Comparison of ENCODE assay signal across 9 cellular contexts in genomic region chr1:16676661-16677523, GRCh38. TPM values are rescaled to one million over a fixed set of nuclear protein-coding genes. Genes with fewer than 3 reads are reported as not detected.
DNase-seq lines count a peak whose midpoint lies in the region; ATAC-seq and TF ChIP-seq lines count a peak whose summit lies in the region.
"Not testable (repeated sequence)": the region's sequence is repeated elsewhere in the genome, so short reads cannot be mapped to it uniquely, and the experiment has no call there.
"Had no signal": no experiment of that assay in that cellular context is flagged by ENCODE, and none has a peak within 500 bp of the region (broad histone marks: within the 10 kb centered on the region; RNA-seq: fewer than 3 reads in every experiment).

No MANE protein-coding gene starts in this region.

- H3K9ac ChIP-seq in Loucy (ENCODE audit: low read depth, low read length, poor library complexity, severe bottlenecking); mammary epithelial cell (ENCODE audit: insufficient read depth, low read length): not testable (repeated sequence)

- H3K27ac ChIP-seq in mammary epithelial cell (ENCODE audit: insufficient read depth, low read depth, low read length): not testable (repeated sequence)

- H3K79me2 ChIP-seq in Loucy (ENCODE audit: insufficient read depth, low read length); mammary epithelial cell (ENCODE audit: insufficient read depth, low read length): not testable (repeated sequence)

- intact Hi-C loops in mammary epithelial cell (cut with micrococcal nuclease): not testable (repeated sequence)

- H3K4me1 ChIP-seq in Loucy (ENCODE audit: insufficient read depth, low read length, poor library complexity, severe bottlenecking); mammary epithelial cell (ENCODE audit: insufficient read depth, low read length): not testable (repeated sequence)

- POLR2A ChIA-PET in activated CD8-positive, alpha-beta T cell treated with anti-CD3 and anti-CD28 coated beads, Interleukin-2, amount 10 ng/mL, durations not matched to agents 7 days and 5 days (lab: Charles Lee): not testable (repeated sequence)

- H3K4me1 Mint-ChIP-seq in activated CD8-positive, alpha-beta T cell treated with anti-CD3 and anti-CD28 coated beads, Interleukin-2, amount 10 ng/mL, durations not matched to agents 7 days and 5 days (ENCODE audit: low read depth): peaks cover 20% of the 10 kb centered on the region
- H3K4me1 Mint-ChIP-seq in stimulated activated naive CD8-positive, alpha-beta T cell treated with anti-CD3 and anti-CD28 coated beads, Interleukin-15, Interleukin-2, amounts not matched to agents 100 ng/mL and 50 ng/mL, for 24 hours (ENCODE audit: low read depth): peaks cover 29% of the 10 kb centered on the region

- peak overlapping the region; percentile 49 for H3K4me2 ChIP-seq in Loucy (ENCODE audit: low read depth, low read length, poor library complexity, severe bottlenecking)
- not testable (repeated sequence) for H3K4me2 ChIP-seq in mammary epithelial cell (ENCODE audit: insufficient read depth, low read depth, low read length)

- not testable (repeated sequence) for H3F3A ChIP-seq in Loucy (ENCODE audit: low read depth)

- not testable (repeated sequence) for H4K20me1 ChIP-seq in Loucy (ENCODE audit: insufficient read depth, low read length, poor library complexity, severe bottlenecking); mammary epithelial cell (ENCODE audit: insufficient read depth, low read length)

- in situ Hi-C loops in mammary epithelial cell (cut with MboI; ENCODE audit: low sequenced_read_pairs in 2 of 2): not testable (repeated sequence)

- H2AFZ ChIP-seq in Loucy (ENCODE audit: low read length); mammary epithelial cell (ENCODE audit: low read depth, low read length): not testable (repeated sequence)

- DNase-seq in DMS53 (lab: John Stamatoyannopoulos, UW) (peak; percentile 40), SIG-M5 treated with dmso at 0.1 percent for 504 hours (lab: John Stamatoyannopoulos, UW; ENCODE audit: unreplicated experiment) (peak; percentile 61), mammary epithelial cell (peak; percentile 35), left kidney (ENCODE audit: low read depth, low spot score) (peak; percentile 45)
- DNase-seq in activated CD8-positive, alpha-beta T cell treated with anti-CD3 and anti-CD28 coated beads, Interleukin-2, amount 10 ng/mL, durations not matched to agents 7 days and 5 days: peak; percentile 46

- BruUV-seq in mammary epithelial cell (replicated peaks; lab: Mats Ljungman, UMichigan): not testable (repeated sequence)

- H3K4me3 Mint-ChIP-seq in activated CD8-positive, alpha-beta T cell treated with anti-CD3 and anti-CD28 coated beads, Interleukin-2, amount 10 ng/mL, durations not matched to agents 7 days and 5 days: not testable (repeated sequence)
- peak overlapping the region; percentile 39 for H3K4me3 Mint-ChIP-seq in stimulated activated naive CD8-positive, alpha-beta T cell treated with anti-CD3 and anti-CD28 coated beads, Interleukin-15, Interleukin-2, amounts not matched to agents 100 ng/mL and 50 ng/mL, for 24 hours

- not testable (repeated sequence) for H3K9me2 ChIP-seq in Loucy (replicated peaks; ENCODE audit: low read depth, low read length)

- H3K27me3 ChIP-seq in Loucy (ENCODE audit: insufficient read depth, low read length, poor library complexity, severe bottlenecking); mammary epithelial cell (ENCODE audit: insufficient read depth, low read length): not testable (repeated sequence)

- H3K9me3 Mint-ChIP-seq in activated CD8-positive, alpha-beta T cell treated with anti-CD3 and anti-CD28 coated beads, Interleukin-2, amount 10 ng/mL, durations not matched to agents 7 days and 5 days (ENCODE audit: insufficient read depth); stimulated activated naive CD8-positive, alpha-beta T cell treated with anti-CD3 and anti-CD28 coated beads, Interleukin-15, Interleukin-2, amounts not matched to agents 100 ng/mL and 50 ng/mL, for 24 hours: not testable (repeated sequence)

- H3K36me3 ChIP-seq in Loucy (ENCODE audit: insufficient read depth, low read length); mammary epithelial cell (ENCODE audit: insufficient read depth, low read length): not testable (repeated sequence)

- not testable (repeated sequence) for TF ChIP-seq CTCF in Loucy (conservative IDR thresholded peaks at IDR 0.05; ENCODE audit: low read length); mammary epithelial cell (conservative IDR thresholded peaks at IDR 0.05 in 1 of 2, IDR thresholded peaks at IDR 0.05 in 1 of 2; ENCODE audit: extremely low read depth in 1 of 2, insufficient read depth in 1 of 2, low read depth in 1 of 2, low read length in 2 of 2)

- CTCF ChIA-PET in activated CD8-positive, alpha-beta T cell treated with anti-CD3 and anti-CD28 coated beads, Interleukin-2, amount 10 ng/mL, durations not matched to agents 7 days and 5 days (lab: Charles Lee); mammary epithelial cell (lab: Charles Lee; ENCODE audit: low non-redundant PET): not testable (repeated sequence)

- 83% methylated on average over 21 of the region's 22 CpGs for WGBS in mammary epithelial cell (ENCODE audit: low coverage, missing lambda C conversion rate)

- peaks cover 27% of the 10 kb centered on the region for H3K27me3 Mint-ChIP-seq in activated CD8-positive, alpha-beta T cell treated with anti-CD3 and anti-CD28 coated beads, Interleukin-2, amount 10 ng/mL, durations not matched to agents 7 days and 5 days (ENCODE audit: low read depth)
- H3K27me3 Mint-ChIP-seq in stimulated activated naive CD8-positive, alpha-beta T cell treated with anti-CD3 and anti-CD28 coated beads, Interleukin-15, Interleukin-2, amounts not matched to agents 100 ng/mL and 50 ng/mL, for 24 hours: peaks cover 35% of the 10 kb centered on the region

- not testable (repeated sequence) for H3K4me3 ChIP-seq in Loucy (ENCODE audit: low read length, poor library complexity, severe bottlenecking); mammary epithelial cell (replicated peaks in 1 of 3; ENCODE audit: insufficient read depth in 1 of 3, low read depth in 2 of 3, low read length in 3 of 3)

- dilution Hi-C loops in mammary epithelial cell (cut with HindIII; ENCODE audit: low sequenced_read_pairs): not testable (repeated sequence)

- H3K27ac Mint-ChIP-seq in activated CD8-positive, alpha-beta T cell treated with anti-CD3 and anti-CD28 coated beads, Interleukin-2, amount 10 ng/mL, durations not matched to agents 7 days and 5 days: not testable (repeated sequence)
- H3K27ac Mint-ChIP-seq in stimulated activated naive CD8-positive, alpha-beta T cell treated with anti-CD3 and anti-CD28 coated beads, Interleukin-15, Interleukin-2, amounts not matched to agents 100 ng/mL and 50 ng/mL, for 24 hours: peak overlapping the region; percentile 71

- not testable (repeated sequence) for H3K36me3 Mint-ChIP-seq in activated CD8-positive, alpha-beta T cell treated with anti-CD3 and anti-CD28 coated beads, Interleukin-2, amount 10 ng/mL, durations not matched to agents 7 days and 5 days (ENCODE audit: low read depth); stimulated activated naive CD8-positive, alpha-beta T cell treated with anti-CD3 and anti-CD28 coated beads, Interleukin-15, Interleukin-2, amounts not matched to agents 100 ng/mL and 50 ng/mL, for 24 hours (ENCODE audit: low read depth)

- ATAC-seq in GM21360 (IDR thresholded peaks at IDR 0.05; ENCODE audit: unreplicated experiment): peak; percentile 48
- not testable (repeated sequence) for ATAC-seq in activated CD8-positive, alpha-beta T cell treated with anti-CD3 and anti-CD28 coated beads, Interleukin-2, amount 10 ng/mL, durations not matched to agents 7 days and 5 days

- not testable (repeated sequence) for H3K9me3 ChIP-seq in Loucy (ENCODE audit: insufficient read depth, low read depth, low read length); mammary epithelial cell (replicated peaks; ENCODE audit: insufficient read depth, low read length)

RNA-seq across cellular contexts. Expression of gene RNU1-3, which starts 10.1 kb away (rescaled TPM):
- 1,000 to 10,000 TPM; 1,730 to 2,232 TPM for total RNA-seq in activated CD8-positive, alpha-beta T cell treated with anti-CD3 and anti-CD28 coated beads, Interleukin-2, amount 10 ng/mL, durations not matched to agents 7 days and 5 days
- 1,000 to 10,000 TPM in 1 of 2 donors, under 1 TPM in 1; under 0.01 to 1,042 TPM for total RNA-seq in mammary epithelial cell
- not detected for polyA plus RNA-seq in mammary epithelial cell
- under 0.01 TPM for polyA minus RNA-seq in mammary epithelial cell
- polyA plus RNA-seq: IMR-90 had no signal
